19 cellular contexts compared by ENCODE assay signal in genomic region chr12:92378682-92379479, GRCh38.
DNase-seq lines count a peak whose midpoint lies in the region; ATAC-seq lines count a peak whose summit lies in the region.
"Had no signal": no experiment of that assay in that cellular context is flagged by ENCODE, and none has a peak within 500 bp of the region (broad histone marks: within the 10 kb centered on the region; RNA-seq: fewer than 3 reads in every experiment).

No MANE protein-coding gene starts in this region.

- H3K27me3 Mint-ChIP-seq in activated naive CD4-positive, alpha-beta T cell treated with anti-CD3 and anti-CD28 coated beads, Interleukin-2, amount 50 U/mL, for 24 hours = no peaks in the 10 kb centered on the region
- H3K27me3 Mint-ChIP-seq in activated CD4-positive, alpha-beta memory T cell treated with anti-CD3 and anti-CD28 coated beads, Interleukin-2, amount 10 ng/mL, durations not matched to agents 7 days and 5 days = no peaks in the 10 kb centered on the region
- no peaks in the 10 kb centered on the region for H3K27me3 Mint-ChIP-seq in naive thymus-derived CD4-positive, alpha-beta T cell
- H3K27me3 Mint-ChIP-seq: effector memory CD8-positive, alpha-beta T cell had no signal

- H3K4me3 ChIP-seq in naive thymus-derived CD4-positive, alpha-beta T cell (ENCODE audit: low read length) = no peak overlapping the region
- H3K4me3 ChIP-seq: pancreas had no signal

- peaks cover 8 to 52% of the 10 kb centered on the region in 2 donors for H3K4me1 ChIP-seq in naive thymus-derived CD4-positive, alpha-beta T cell (ENCODE audit: control insufficient read depth in 2 of 2, insufficient read depth in 2 of 2, low read length in 2 of 2)

- intact Hi-C loops in naive thymus-derived CD4-positive, alpha-beta T cell (cut with micrococcal nuclease) = loop anchor here (1.0 to 2.0 kb wide), 4 partner anchors 14 to 24 kb away; no protein-coding TSS in a partner anchor

- POLR2A ChIA-PET in activated CD4-positive, alpha-beta memory T cell treated with anti-CD3 and anti-CD28 coated beads, Interleukin-2, amount 10 ng/mL, durations not matched to agents 7 days and 5 days (lab: Charles Lee) = interaction anchor here (1.2 to 2.4 kb wide), 3 partner anchors 25 to 234 kb away, joined by 3 to 8 read pairs (median 4); partner anchors contain the start of gene BTG1
- POLR2A ChIA-PET in naive thymus-derived CD4-positive, alpha-beta T cell (lab: Charles Lee) = interaction anchor here (0.8 to 3.7 kb wide), 10 partner anchors 8 to 371 kb away, joined by 3 to 16 read pairs (median 5); partner anchors contain the start of gene BTG1

- H3K36me3 Mint-ChIP-seq in activated naive CD4-positive, alpha-beta T cell treated with anti-CD3 and anti-CD28 coated beads, Interleukin-2, amount 50 U/mL, for 24 hours = peaks cover 3% of the 10 kb centered on the region
- peaks cover 3% of the 10 kb centered on the region for H3K36me3 Mint-ChIP-seq in activated CD4-positive, alpha-beta memory T cell treated with anti-CD3 and anti-CD28 coated beads, Interleukin-2, amount 10 ng/mL, durations not matched to agents 7 days and 5 days (ENCODE audit: low read depth)
- H3K36me3 Mint-ChIP-seq in naive thymus-derived CD4-positive, alpha-beta T cell = peaks cover 0 to 32% (median 0%) of the 10 kb centered on the region in 5 donors

- DNase-seq in activated naive CD4-positive, alpha-beta T cell treated with anti-CD3 and anti-CD28 coated beads, Interleukin-2, amount 50 U/mL, for 16 hours = no peak
- DNase-seq in HUDEP-2 (lab: John Stamatoyannopoulos, UW; ENCODE audit: unreplicated experiment in 76 of 76) = peak in 72 of 76 experiments; percentile 8 to 94 (median 70)
- no peak for DNase-seq in activated CD4-positive, alpha-beta memory T cell treated with anti-CD3 and anti-CD28 coated beads, Interleukin-2, amount 10 ng/mL, durations not matched to agents 7 days and 5 days
- peak in 7 of 9 donors; percentile 44 to 73 (median 65) for DNase-seq in naive thymus-derived CD4-positive, alpha-beta T cell
- DNase-seq in DMS114 treated with DMSO at 0.1 percent for 48 hours (lab: John Stamatoyannopoulos, UW; ENCODE audit: unreplicated experiment) = no peak
- DNase-seq: activated gamma-delta T cell; effector memory CD8-positive, alpha-beta T cell; kidney glomerular epithelial cell; MV-4-11; NCI-H1694 treated with DMSO at 0.1 percent for 48 hours; NCI-H2227 treated with DMSO at 0.1 percent for 48 hours; pancreas; SHP77; stimulated activated CD4-positive, alpha-beta T cell treated with anti-CD3 and anti-CD28 coated beads, Interleukin-15, amount 100 ng/mL, for 24 hours had no signal

- H3K9me3 Mint-ChIP-seq in activated naive CD4-positive, alpha-beta T cell treated with anti-CD3 and anti-CD28 coated beads, Interleukin-2, amount 50 U/mL, for 24 hours = no peaks in the 10 kb centered on the region
- H3K9me3 Mint-ChIP-seq in activated CD4-positive, alpha-beta memory T cell treated with anti-CD3 and anti-CD28 coated beads, Interleukin-2, amount 10 ng/mL, durations not matched to agents 7 days and 5 days = peaks cover 4% of the 10 kb centered on the region
- H3K9me3 Mint-ChIP-seq in naive thymus-derived CD4-positive, alpha-beta T cell = peaks cover 0 to 9% (median 0%) of the 10 kb centered on the region in 11 donors
- H3K9me3 Mint-ChIP-seq: effector memory CD8-positive, alpha-beta T cell had no signal

- ATAC-seq in naive thymus-derived CD4-positive, alpha-beta T cell = peak; percentile 90
- no peak for ATAC-seq in HG02678 (IDR thresholded peaks at IDR 0.05; ENCODE audit: unreplicated experiment)
- ATAC-seq: effector memory CD8-positive, alpha-beta T cell; pancreas; sciatic nerve had no signal

- H3K27ac Mint-ChIP-seq in activated naive CD4-positive, alpha-beta T cell treated with anti-CD3 and anti-CD28 coated beads, Interleukin-2, amount 50 U/mL, for 24 hours = peak overlapping the region; percentile 71
- H3K27ac Mint-ChIP-seq in activated CD4-positive, alpha-beta memory T cell treated with anti-CD3 and anti-CD28 coated beads, Interleukin-2, amount 10 ng/mL, durations not matched to agents 7 days and 5 days = peak overlapping the region; percentile 75
- H3K27ac Mint-ChIP-seq in naive thymus-derived CD4-positive, alpha-beta T cell = peak overlapping the region; percentile 87 to 96 (median 93)

- H3K36me3 ChIP-seq in naive thymus-derived CD4-positive, alpha-beta T cell (ENCODE audit: control insufficient read depth in 2 of 3, insufficient read depth in 3 of 3, low read length in 3 of 3) = no peaks in the 10 kb centered on the region
- H3K36me3 ChIP-seq: pancreas had no signal

- CTCF ChIA-PET in activated CD4-positive, alpha-beta memory T cell treated with anti-CD3 and anti-CD28 coated beads, Interleukin-2, amount 10 ng/mL, durations not matched to agents 7 days and 5 days (lab: Charles Lee) = interaction anchor here (1.3 kb wide), 1 partner anchor 20 kb away, joined by 4 read pairs; no protein-coding TSS in a partner anchor
- CTCF ChIA-PET in naive thymus-derived CD4-positive, alpha-beta T cell (lab: Charles Lee) = interaction anchor here (0.8 to 1.4 kb wide), 3 partner anchors 9 to 30 kb away, joined by 3 to 4 read pairs (median 3); no protein-coding TSS in a partner anchor

- H3K4me1 Mint-ChIP-seq in activated naive CD4-positive, alpha-beta T cell treated with anti-CD3 and anti-CD28 coated beads, Interleukin-2, amount 50 U/mL, for 24 hours = peaks cover 88% of the 10 kb centered on the region
- H3K4me1 Mint-ChIP-seq in activated CD4-positive, alpha-beta memory T cell treated with anti-CD3 and anti-CD28 coated beads, Interleukin-2, amount 10 ng/mL, durations not matched to agents 7 days and 5 days = peaks cover 26% of the 10 kb centered on the region
- H3K4me1 Mint-ChIP-seq in naive thymus-derived CD4-positive, alpha-beta T cell = peaks cover 31 to 91% (median 87%) of the 10 kb centered on the region in 7 donors

- H3K27me3 ChIP-seq in naive thymus-derived CD4-positive, alpha-beta T cell (ENCODE audit: control insufficient read depth in 2 of 2, insufficient read depth in 2 of 2, low read length in 2 of 2) = no peaks in the 10 kb centered on the region
- H3K27me3 ChIP-seq: pancreas had no signal

- no peak overlapping the region for H3K4me3 Mint-ChIP-seq in activated naive CD4-positive, alpha-beta T cell treated with anti-CD3 and anti-CD28 coated beads, Interleukin-2, amount 50 U/mL, for 24 hours
- H3K4me3 Mint-ChIP-seq in activated CD4-positive, alpha-beta memory T cell treated with anti-CD3 and anti-CD28 coated beads, Interleukin-2, amount 10 ng/mL, durations not matched to agents 7 days and 5 days = no peak overlapping the region
- H3K4me3 Mint-ChIP-seq in naive thymus-derived CD4-positive, alpha-beta T cell = peak overlapping the region; percentile 8 to 74 (median 62)
- H3K4me3 Mint-ChIP-seq: effector memory CD8-positive, alpha-beta T cell had no signal

- H3K27ac ChIP-seq in naive thymus-derived CD4-positive, alpha-beta T cell (ENCODE audit: low read depth, low read length) = peak overlapping the region; percentile 64
- H3K27ac ChIP-seq: KMS-11, pancreas, VCaP had no signal

- H3K9me3 ChIP-seq in naive thymus-derived CD4-positive, alpha-beta T cell (ENCODE audit: control insufficient read depth in 2 of 3, low read length in 3 of 3) = no peaks in the 10 kb centered on the region
- H3K9me3 ChIP-seq: pancreas had no signal

Comparison
In these comparisons a context has a peak if more than half of its experiments do, and no peak if none do; other contexts are left out.
1. H3K4me3 Mint-ChIP-seq: peak in naive thymus-derived CD4-positive, alpha-beta T cell (10 of 10); none in activated naive CD4-positive, alpha-beta T cell treated with anti-CD3 and anti-CD28 coated beads, Interleukin-2, amount 50 U/mL, for 24 hours (single experiment) and activated CD4-positive, alpha-beta memory T cell treated with anti-CD3 and anti-CD28 coated beads, Interleukin-2, amount 10 ng/mL, durations not matched to agents 7 days and 5 days (single experiment).
2. DNase-seq: peak in HUDEP-2 (72 of 76) and naive thymus-derived CD4-positive, alpha-beta T cell (7 of 9); none in activated naive CD4-positive, alpha-beta T cell treated with anti-CD3 and anti-CD28 coated beads, Interleukin-2, amount 50 U/mL, for 16 hours (single experiment), activated CD4-positive, alpha-beta memory T cell treated with anti-CD3 and anti-CD28 coated beads, Interleukin-2, amount 10 ng/mL, durations not matched to agents 7 days and 5 days (single experiment) and DMS114 treated with DMSO at 0.1 percent for 48 hours (single experiment).
3. Peak in every context shown above with its lines, with median percentiles within 50 percentile points of each other: H3K27ac Mint-ChIP-seq.